1 cellular context compared by ENCODE assay signal in genomic region chr1:111725192-111725591, GRCh38.
TF ChIP-seq lines count a peak whose summit lies in the region.

No MANE protein-coding gene starts in this region.

TF ChIP-seq in HepG2, 621 proteins besides CTCF, POLR2A, EP300 and RAD21:
- TF ChIP-seq ZBTB42 (CRISPR knock-in tag; IDR thresholded peaks at IDR 0.05) = no peak
- TF ChIP-seq, protein P1, sequence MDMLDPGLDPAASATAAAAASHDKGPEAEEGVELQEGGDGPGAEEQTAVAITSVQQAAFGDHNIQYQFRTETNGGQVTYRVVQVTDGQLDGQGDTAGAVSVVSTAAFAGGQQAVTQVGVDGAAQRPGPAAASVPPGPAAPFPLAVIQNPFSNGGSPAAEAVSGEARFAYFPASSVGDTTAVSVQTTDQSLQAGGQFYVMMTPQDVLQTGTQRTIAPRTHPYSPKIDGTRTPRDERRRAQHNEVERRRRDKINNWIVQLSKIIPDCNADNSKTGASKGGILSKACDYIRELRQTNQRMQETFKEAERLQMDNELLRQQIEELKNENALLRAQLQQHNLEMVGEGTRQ (IDR thresholded peaks at IDR 0.05; ENCODE audit: low read depth, low read length) = no peak
- TF ChIP-seq, protein P1 (CRISPR knock-in tag; IDR thresholded peaks at IDR 0.05; ENCODE audit: borderline replicate concordance) = peak; percentile 36; the same call in 1 of the 2 replicates
- TF ChIP-seq, protein P2, sequence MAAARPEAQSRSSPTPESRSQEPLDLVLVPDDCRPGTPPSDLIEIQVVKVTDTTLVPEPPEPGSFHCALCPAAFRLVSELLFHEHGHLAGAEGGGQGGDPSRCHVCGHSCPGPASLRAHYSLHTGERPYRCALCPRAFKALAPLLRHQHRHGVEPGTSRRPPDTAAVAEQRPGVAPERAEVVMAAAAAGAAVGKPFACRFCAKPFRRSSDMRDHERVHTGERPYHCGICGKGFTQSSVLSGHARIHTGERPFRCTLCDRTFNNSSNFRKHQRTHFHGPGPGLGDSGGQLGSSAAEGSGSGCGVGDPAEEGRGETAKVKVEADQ (CRISPR knock-in tag; IDR thresholded peaks at IDR 0.05; ENCODE audit: borderline replicate concordance) = no peak
- no peak for TF ChIP-seq POLR2G (IDR thresholded peaks at IDR 0.05; ENCODE audit: low read depth, low read length)
- no peak for TF ChIP-seq ZNF780A (CRISPR knock-in tag; IDR thresholded peaks at IDR 0.05)
- TF ChIP-seq ZNF296 (CRISPR knock-in tag; conservative IDR thresholded peaks at IDR 0.05) = no peak
- TF ChIP-seq MAX (IDR thresholded peaks at IDR 0.05) = peak; percentile 43; the same call in 1 of the 2 replicates
- TF ChIP-seq MYC (CRISPR knock-in tag; IDR thresholded peaks at IDR 0.05; ENCODE audit: borderline replicate concordance) = peak; percentile 42; the same call in 1 of the 2 replicates
- TF ChIP-seq TFAP4 (IDR thresholded peaks at IDR 0.05; ENCODE audit: borderline replicate concordance, low read depth) = no peak
- 0 out of 2 replicates have a peak, but pooled peaks have one; percentile 19 for TF ChIP-seq STAG1 (CRISPR knock-in tag; IDR thresholded peaks at IDR 0.05)
- TF ChIP-seq ZNF674 (CRISPR knock-in tag; IDR thresholded peaks at IDR 0.05; ENCODE audit: low read depth) = no peak
- peak; percentile 62; the same call in 1 of the 2 replicates for TF ChIP-seq ZNF281 (CRISPR knock-in tag; IDR thresholded peaks at IDR 0.05; ENCODE audit: borderline replicate concordance)
- 0 out of 2 replicates have a peak, but pooled peaks have one; percentile 13 for TF ChIP-seq HOXA3 (CRISPR knock-in tag; IDR thresholded peaks at IDR 0.05)
- TF ChIP-seq KDM2A (CRISPR knock-in tag; IDR thresholded peaks at IDR 0.05; ENCODE audit: borderline replicate concordance, low read depth) = 0 out of 2 replicates have a peak, but pooled peaks have one; percentile 20
- TF ChIP-seq MIXL1 (CRISPR knock-in tag; IDR thresholded peaks at IDR 0.05) = no peak
- TF ChIP-seq, protein P3, sequence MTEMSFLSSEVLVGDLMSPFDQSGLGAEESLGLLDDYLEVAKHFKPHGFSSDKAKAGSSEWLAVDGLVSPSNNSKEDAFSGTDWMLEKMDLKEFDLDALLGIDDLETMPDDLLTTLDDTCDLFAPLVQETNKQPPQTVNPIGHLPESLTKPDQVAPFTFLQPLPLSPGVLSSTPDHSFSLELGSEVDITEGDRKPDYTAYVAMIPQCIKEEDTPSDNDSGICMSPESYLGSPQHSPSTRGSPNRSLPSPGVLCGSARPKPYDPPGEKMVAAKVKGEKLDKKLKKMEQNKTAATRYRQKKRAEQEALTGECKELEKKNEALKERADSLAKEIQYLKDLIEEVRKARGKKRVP (CRISPR knock-in tag; IDR thresholded peaks at IDR 0.05) = no peak
- TF ChIP-seq, protein P4, sequence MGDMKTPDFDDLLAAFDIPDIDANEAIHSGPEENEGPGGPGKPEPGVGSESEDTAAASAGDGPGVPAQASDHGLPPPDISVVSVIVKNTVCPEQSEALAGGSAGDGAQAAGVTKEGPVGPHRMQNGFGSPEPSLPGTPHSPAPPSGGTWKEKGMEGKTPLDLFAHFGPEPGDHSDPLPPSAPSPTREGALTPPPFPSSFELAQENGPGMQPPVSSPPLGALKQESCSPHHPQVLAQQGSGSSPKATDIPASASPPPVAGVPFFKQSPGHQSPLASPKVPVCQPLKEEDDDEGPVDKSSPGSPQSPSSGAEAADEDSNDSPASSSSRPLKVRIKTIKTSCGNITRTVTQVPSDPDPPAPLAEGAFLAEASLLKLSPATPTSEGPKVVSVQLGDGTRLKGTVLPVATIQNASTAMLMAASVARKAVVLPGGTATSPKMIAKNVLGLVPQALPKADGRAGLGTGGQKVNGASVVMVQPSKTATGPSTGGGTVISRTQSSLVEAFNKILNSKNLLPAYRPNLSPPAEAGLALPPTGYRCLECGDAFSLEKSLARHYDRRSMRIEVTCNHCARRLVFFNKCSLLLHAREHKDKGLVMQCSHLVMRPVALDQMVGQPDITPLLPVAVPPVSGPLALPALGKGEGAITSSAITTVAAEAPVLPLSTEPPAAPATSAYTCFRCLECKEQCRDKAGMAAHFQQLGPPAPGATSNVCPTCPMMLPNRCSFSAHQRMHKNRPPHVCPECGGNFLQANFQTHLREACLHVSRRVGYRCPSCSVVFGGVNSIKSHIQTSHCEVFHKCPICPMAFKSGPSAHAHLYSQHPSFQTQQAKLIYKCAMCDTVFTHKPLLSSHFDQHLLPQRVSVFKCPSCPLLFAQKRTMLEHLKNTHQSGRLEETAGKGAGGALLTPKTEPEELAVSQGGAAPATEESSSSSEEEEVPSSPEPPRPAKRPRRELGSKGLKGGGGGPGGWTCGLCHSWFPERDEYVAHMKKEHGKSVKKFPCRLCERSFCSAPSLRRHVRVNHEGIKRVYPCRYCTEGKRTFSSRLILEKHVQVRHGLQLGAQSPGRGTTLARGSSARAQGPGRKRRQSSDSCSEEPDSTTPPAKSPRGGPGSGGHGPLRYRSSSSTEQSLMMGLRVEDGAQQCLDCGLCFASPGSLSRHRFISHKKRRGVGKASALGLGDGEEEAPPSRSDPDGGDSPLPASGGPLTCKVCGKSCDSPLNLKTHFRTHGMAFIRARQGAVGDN (CRISPR knock-in tag; IDR thresholded peaks at IDR 0.05) = peak; percentile 72
- TF ChIP-seq PATZ1 (CRISPR knock-in tag; IDR thresholded peaks at IDR 0.05) = peak; percentile 88
- TF ChIP-seq ZNF224 (CRISPR knock-in tag; IDR thresholded peaks at IDR 0.05) = no peak
- TF ChIP-seq, protein P5, sequence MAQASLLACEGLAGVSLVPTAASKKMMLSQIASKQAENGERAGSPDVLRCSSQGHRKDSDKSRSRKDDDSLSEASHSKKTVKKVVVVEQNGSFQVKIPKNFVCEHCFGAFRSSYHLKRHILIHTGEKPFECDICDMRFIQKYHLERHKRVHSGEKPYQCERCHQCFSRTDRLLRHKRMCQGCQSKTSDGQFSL (CRISPR knock-in tag; IDR thresholded peaks at IDR 0.05) = peak; percentile 81
- no peak for TF ChIP-seq REPIN1 (CRISPR knock-in tag; IDR thresholded peaks at IDR 0.05; ENCODE audit: borderline replicate concordance, low read depth)
- TF ChIP-seq, protein P6, sequence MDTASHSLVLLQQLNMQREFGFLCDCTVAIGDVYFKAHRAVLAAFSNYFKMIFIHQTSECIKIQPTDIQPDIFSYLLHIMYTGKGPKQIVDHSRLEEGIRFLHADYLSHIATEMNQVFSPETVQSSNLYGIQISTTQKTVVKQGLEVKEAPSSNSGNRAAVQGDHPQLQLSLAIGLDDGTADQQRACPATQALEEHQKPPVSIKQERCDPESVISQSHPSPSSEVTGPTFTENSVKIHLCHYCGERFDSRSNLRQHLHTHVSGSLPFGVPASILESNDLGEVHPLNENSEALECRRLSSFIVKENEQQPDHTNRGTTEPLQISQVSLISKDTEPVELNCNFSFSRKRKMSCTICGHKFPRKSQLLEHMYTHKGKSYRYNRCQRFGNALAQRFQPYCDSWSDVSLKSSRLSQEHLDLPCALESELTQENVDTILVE (CRISPR knock-in tag; IDR thresholded peaks at IDR 0.05) = no peak
- TF ChIP-seq SIN3B (IDR thresholded peaks at IDR 0.05; ENCODE audit: low read length) = no peak
- TF ChIP-seq, protein P7, sequence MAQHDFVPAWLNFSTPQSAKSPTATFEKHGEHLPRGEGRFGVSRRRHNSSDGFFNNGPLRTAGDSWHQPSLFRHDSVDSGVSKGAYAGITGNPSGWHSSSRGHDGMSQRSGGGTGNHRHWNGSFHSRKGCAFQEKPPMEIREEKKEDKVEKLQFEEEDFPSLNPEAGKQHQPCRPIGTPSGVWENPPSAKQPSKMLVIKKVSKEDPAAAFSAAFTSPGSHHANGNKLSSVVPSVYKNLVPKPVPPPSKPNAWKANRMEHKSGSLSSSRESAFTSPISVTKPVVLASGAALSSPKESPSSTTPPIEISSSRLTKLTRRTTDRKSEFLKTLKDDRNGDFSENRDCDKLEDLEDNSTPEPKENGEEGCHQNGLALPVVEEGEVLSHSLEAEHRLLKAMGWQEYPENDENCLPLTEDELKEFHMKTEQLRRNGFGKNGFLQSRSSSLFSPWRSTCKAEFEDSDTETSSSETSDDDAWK (CRISPR knock-in tag; IDR thresholded peaks at IDR 0.05) = no peak
- TF ChIP-seq ZFY (CRISPR knock-in tag; IDR thresholded peaks at IDR 0.05) = no peak
- TF ChIP-seq ZNF225 (CRISPR knock-in tag; IDR thresholded peaks at IDR 0.05) = no peak
- no peak for TF ChIP-seq ZSCAN5A (CRISPR knock-in tag; IDR thresholded peaks at IDR 0.05; ENCODE audit: borderline replicate concordance)
- no peak for TF ChIP-seq KDM4B (CRISPR knock-in tag; IDR thresholded peaks at IDR 0.05)
- no peak for TF ChIP-seq MLLT10 (CRISPR knock-in tag; IDR thresholded peaks at IDR 0.05)
- TF ChIP-seq, protein P8, sequence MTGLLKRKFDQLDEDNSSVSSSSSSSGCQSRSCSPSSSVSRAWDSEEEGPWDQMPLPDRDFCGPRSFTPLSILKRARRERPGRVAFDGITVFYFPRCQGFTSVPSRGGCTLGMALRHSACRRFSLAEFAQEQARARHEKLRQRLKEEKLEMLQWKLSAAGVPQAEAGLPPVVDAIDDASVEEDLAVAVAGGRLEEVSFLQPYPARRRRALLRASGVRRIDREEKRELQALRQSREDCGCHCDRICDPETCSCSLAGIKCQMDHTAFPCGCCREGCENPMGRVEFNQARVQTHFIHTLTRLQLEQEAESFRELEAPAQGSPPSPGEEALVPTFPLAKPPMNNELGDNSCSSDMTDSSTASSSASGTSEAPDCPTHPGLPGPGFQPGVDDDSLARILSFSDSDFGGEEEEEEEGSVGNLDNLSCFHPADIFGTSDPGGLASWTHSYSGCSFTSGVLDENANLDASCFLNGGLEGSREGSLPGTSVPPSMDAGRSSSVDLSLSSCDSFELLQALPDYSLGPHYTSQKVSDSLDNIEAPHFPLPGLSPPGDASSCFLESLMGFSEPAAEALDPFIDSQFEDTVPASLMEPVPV (CRISPR knock-in tag; IDR thresholded peaks at IDR 0.05) = no peak
- TF ChIP-seq AGO2 (optimal IDR thresholded peaks at IDR 0.05; ENCODE audit: low read depth, low read length) = peak; percentile 48
- no peak for TF ChIP-seq GABPB1 (CRISPR knock-in tag; IDR thresholded peaks at IDR 0.05)
